Comparison of ENCODE assay signal across 16 cellular contexts in the genomic region with DNA sequence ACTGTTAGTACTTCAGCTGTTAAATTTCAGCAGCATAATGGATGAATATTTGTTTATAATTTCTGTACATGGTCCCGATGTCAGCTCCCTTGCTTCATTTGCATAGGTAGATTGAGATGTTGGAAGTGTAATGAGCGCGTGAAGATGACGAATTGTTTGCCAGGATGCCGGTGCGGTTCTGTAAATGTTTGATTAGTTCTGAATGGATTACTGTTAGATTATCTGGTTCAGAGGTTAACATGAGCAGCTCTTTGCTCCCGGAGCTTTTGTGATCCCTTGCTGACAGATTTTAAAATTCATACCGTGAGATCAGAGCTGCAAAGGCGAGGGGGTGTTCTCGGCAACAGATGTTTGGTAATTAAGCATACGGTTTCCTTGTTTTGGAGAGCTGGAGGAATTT.
DNase-seq lines count a peak whose midpoint lies in the region; ATAC-seq, FAIRE-seq and TF ChIP-seq lines count a peak whose summit lies in the region.
"Had no signal": no experiment of that assay in that cellular context is flagged by ENCODE, and none has a peak within 500 bp of the region (broad histone marks: within the 10 kb centered on the region; RNA-seq: fewer than 3 reads in every experiment).

No MANE protein-coding gene starts in this region.

- CTCF ChIA-PET in A549 (lab: Yijun Ruan, JAX) = interaction anchor here (1.1 to 1.5 kb wide), 3 partner anchors 9 to 50 kb away, joined by 3 to 5 read pairs (median 3); no protein-coding TSS in a partner anchor

- no peak overlapping the region for H3K4me3 ChIP-seq in A549

- POLR2A ChIA-PET in A549 (lab: Yijun Ruan, JAX) = no interaction called here

- no peak for TF ChIP-seq RAD21 in A549 (conservative IDR thresholded peaks at IDR 0.05 in 1 of 2, IDR thresholded peaks at IDR 0.05 in 1 of 2)

- no peak for TF ChIP-seq POLR2A in A549 (IDR thresholded peaks at IDR 0.05; ENCODE audit: low read length)

- no peak overlapping the region for H3K27ac ChIP-seq in A549

- no peak for FAIRE-seq in A549 (lab: Jason Lieb, UNC)

- no peak for TF ChIP-seq EP300 in A549 (IDR thresholded peaks at IDR 0.05)

- no peaks in the 10 kb centered on the region for H3K9me3 ChIP-seq in A549
- H3K9me3 ChIP-seq: SK-N-SH had no signal

- DNase-seq in A549 (ENCODE audit: low read depth in 1 of 2, low spot score in 1 of 2) (no peak), NCI-H146 (lab: John Stamatoyannopoulos, UW) (peak; percentile 14), NCI-H69 (lab: John Stamatoyannopoulos, UW) (peak; percentile 18), left kidney (ENCODE audit: low read depth, low spot score) (peak; percentile 17), iPS-NIHi7 (ENCODE audit: extremely low spot score) (no peak)
- DNase-seq: AML-193; CD4-positive, alpha-beta T cell; H9; MV-4-11; NCI-H1417 treated with DMSO at 0.1 percent for 48 hours; NCI-H446; SK-N-SH had no signal

- ATAC-seq in A549 (no peak), HG02970 (IDR thresholded peaks at IDR 0.05; ENCODE audit: low FRiP score, unreplicated experiment) (no peak), GM18502 (IDR thresholded peaks at IDR 0.05; ENCODE audit: poor library complexity, unreplicated experiment) (no peak)
- ATAC-seq: Panc1, Right ventricle myocardium inferior had no signal

- H3K4me1 ChIP-seq in A549 = no peaks in the 10 kb centered on the region

- no peak for TF ChIP-seq CTCF in A549 (IDR thresholded peaks at IDR 0.05)

- WGBS in A549 (ENCODE audit: missing lambda C conversion rate) = 6% methylated on average over 11 of the region's 11 CpGs

- H3K4me2 ChIP-seq in A549 = no peak overlapping the region
- H3K4me2 ChIP-seq: SK-N-SH had no signal

TF ChIP-seq in A549, 52 proteins besides CTCF, POLR2A, EP300 and RAD21:
- no peak for TF ChIP-seq RNF2 (IDR thresholded peaks at IDR 0.05; ENCODE audit: borderline replicate concordance, low read depth)
- peak; percentile 74; the same call in 1 of the 2 replicates for TF ChIP-seq CBX8 (IDR thresholded peaks at IDR 0.05)

Comparison
In these comparisons a context has a peak if more than half of its experiments do, and no peak if none do; other contexts are left out.
1. DNase-seq: peak in NCI-H146 (single experiment), NCI-H69 (single experiment) and left kidney (single experiment); none in A549 (0 of 2) and iPS-NIHi7 (single experiment).